8 cellular contexts compared by ENCODE assay signal in genomic region chr19:42606660-42607351, GRCh38. TPM values are rescaled to one million over a fixed set of nuclear protein-coding genes. Genes with fewer than 3 reads are reported as not detected.
DNase-seq lines count a peak whose midpoint lies in the region; ATAC-seq and TF ChIP-seq lines count a peak whose summit lies in the region.

No MANE protein-coding gene starts in this region.

- H3K36me3 ChIP-seq in DOHH2 (ENCODE audit: control insufficient read depth, low read length) = no peaks in the 10 kb centered on the region
- H3K36me3 ChIP-seq in SK-N-SH (replicated peaks in 1 of 2; ENCODE audit: control insufficient read depth in 1 of 2, insufficient read depth in 2 of 2, low read length in 1 of 2) = no peaks in the 10 kb centered on the region

- H3K4me3 ChIP-seq in DOHH2 (ENCODE audit: low read length) = no peak overlapping the region
- H3K4me3 ChIP-seq in SK-N-SH (ENCODE audit: low read depth in 2 of 2, low read length in 1 of 2) = peak overlapping the region in 1 of 2 experiments; percentile 46; a peak in 1 of 4 replicates

- in situ Hi-C loops in KBM-7 (cut with MboI; ENCODE audit: low pct_unique_long_range_greater_than_20kb, low sequenced_read_pairs) = no loop called here

- no peak overlapping the region for H3K9ac ChIP-seq in SK-N-SH

- H3K27me3 Mint-ChIP-seq in immature natural killer cell (ENCODE audit: low read depth in 3 of 3) = peaks cover under 1 to 15% (median 4%) of the 10 kb centered on the region in 3 donors

- no peaks in the 10 kb centered on the region for H3K9me3 Mint-ChIP-seq in immature natural killer cell

- H3K27me3 ChIP-seq in DOHH2 (ENCODE audit: control insufficient read depth, low read length) = 0 out of 2 replicates have a peak, but pooled peaks cover 3% of the 10 kb centered on the region
- H3K27me3 ChIP-seq in SK-N-SH (ENCODE audit: insufficient read depth) = no peaks in the 10 kb centered on the region

- DNase-seq in KBM-7 = peak; percentile 61
- DNase-seq in SK-N-SH = peak; percentile 76
- DNase-seq in anterior cingulate cortex (lab: John Stamatoyannopoulos, UW) = peak in 44 of 58 donors; percentile 3 to 73 (median 30)
- DNase-seq in immature natural killer cell = peak in 2 of 3 donors; percentile 11 to 15
- DNase-seq in stimulated activated CD4-positive, alpha-beta T cell treated with anti-CD3 and anti-CD28 coated beads, Interleukin-4, amount 100 ng/mL, for 48 hours (ENCODE audit: low read depth in 2 of 2) = peak; percentile 56 to 78

- CTCF ChIA-PET in SK-N-SH (lab: Yijun Ruan, JAX) = interaction anchor here (0.6 to 3.2 kb wide), 8 partner anchors 9 to 1171 kb away, joined by 3 to 23 read pairs (median 4); no protein-coding TSS in a partner anchor

- H3K4me1 Mint-ChIP-seq in immature natural killer cell = no peaks in the 10 kb centered on the region

- H3K4me1 ChIP-seq in DOHH2 (ENCODE audit: control insufficient read depth, low read length) (no peaks in the 10 kb centered on the region), SK-N-SH (ENCODE audit: control insufficient read depth in 1 of 2, insufficient read depth in 2 of 2, low read depth in 1 of 2, low read length in 1 of 2) (no peaks in the 10 kb centered on the region)

- H3K4me2 ChIP-seq in DOHH2 (ENCODE audit: low read length) (no peak overlapping the region), SK-N-SH (no peak overlapping the region)

- H3K4me3 Mint-ChIP-seq in immature natural killer cell = no peak overlapping the region

- H3K9me3 ChIP-seq in DOHH2 (ENCODE audit: control insufficient read depth, insufficient read depth, low read length) (no peaks in the 10 kb centered on the region), SK-N-SH (no peaks in the 10 kb centered on the region)

- peak; percentile 53 for TF ChIP-seq RAD21 in SK-N-SH (IDR thresholded peaks at IDR 0.05; ENCODE audit: low read length)

- H4K20me1 ChIP-seq in DOHH2 (ENCODE audit: control insufficient read depth, insufficient read depth, low read depth, low read length) (no peaks in the 10 kb centered on the region), SK-N-SH (ENCODE audit: insufficient read depth) (no peaks in the 10 kb centered on the region)

- no peaks in the 10 kb centered on the region for H3K79me2 ChIP-seq in DOHH2 (ENCODE audit: control insufficient read depth, low read length)
- no peaks in the 10 kb centered on the region for H3K79me2 ChIP-seq in SK-N-SH (ENCODE audit: insufficient read depth)

- POLR2A ChIA-PET in SK-N-SH (lab: Yijun Ruan, JAX) = no interaction called here

- H3K36me3 Mint-ChIP-seq in immature natural killer cell = no peaks in the 10 kb centered on the region

- no peak overlapping the region for H3K27ac ChIP-seq in DOHH2 (ENCODE audit: low read depth, low read length)
- no peak overlapping the region for H3K27ac ChIP-seq in SK-N-SH (ENCODE audit: low read depth in 2 of 2, low read length in 1 of 2)

- H3K9me2 ChIP-seq in DOHH2 (replicated peaks; ENCODE audit: control insufficient read depth, low read length) (no peaks in the 10 kb centered on the region), SK-N-SH (no peaks in the 10 kb centered on the region)

- TF ChIP-seq EP300 in SK-N-SH (IDR thresholded peaks at IDR 0.05; ENCODE audit: borderline replicate concordance in 1 of 2, low read depth in 1 of 2, low read length in 1 of 2) = no peak

- no peak overlapping the region for H3K27ac Mint-ChIP-seq in immature natural killer cell

- ATAC-seq in HG02571 (IDR thresholded peaks at IDR 0.05; ENCODE audit: unreplicated experiment) (no peak), HG03520 (IDR thresholded peaks at IDR 0.05; ENCODE audit: unreplicated experiment) (no peak)

- TF ChIP-seq CTCF in DOHH2 (IDR thresholded peaks at IDR 0.05; ENCODE audit: low read depth, low read length, poor library complexity, severe bottlenecking) (peak; percentile 97), SK-N-SH (IDR thresholded peaks at IDR 0.05) (peak; percentile 67)

- WGBS in SK-N-SH (ENCODE audit: low lambda C conversion rate) = 10% methylated on average over 10 of the region's 14 CpGs

- H3F3A ChIP-seq in DOHH2 (ENCODE audit: control insufficient read depth, insufficient read depth) (no peaks in the 10 kb centered on the region), SK-N-SH (replicated peaks; ENCODE audit: insufficient read depth) (no peaks in the 10 kb centered on the region)

- H2AFZ ChIP-seq in SK-N-SH (ENCODE audit: low read depth) = no peak overlapping the region

TF ChIP-seq in SK-N-SH, 30 proteins besides CTCF, POLR2A, EP300 and RAD21:
- no peak for TF ChIP-seq RXRA (IDR thresholded peaks at IDR 0.05; ENCODE audit: borderline replicate concordance, low read depth)
- no peak for TF ChIP-seq REST (IDR thresholded peaks at IDR 0.05; ENCODE audit: low read depth, low read length)
- peak; percentile 21; the same call in 1 of the 2 replicates for TF ChIP-seq SMC3 (IDR thresholded peaks at IDR 0.05; ENCODE audit: low read depth, low read length)

RNA-seq across cellular contexts. Expression of gene CEACAM8, which starts 12.1 kb away (rescaled TPM):
- not detected in 2 replicates for polyA plus RNA-seq in SK-N-SH (2012; rRNA removed)
- polyA plus RNA-seq in SK-N-SH (2012; cell fraction: cytosol; rRNA removed) = not detected in 2 replicates
- not detected in 2 replicates for polyA plus RNA-seq in SK-N-SH (2012; cell fraction: nucleus; rRNA removed)
- polyA plus RNA-seq in immature natural killer cell = not detected

Comparison
In these comparisons a context has a peak if more than half of its experiments do, and no peak if none do; other contexts are left out.
1. DNase-seq: peak in every context shown above with its lines; median percentile 76 in SK-N-SH; 67 in stimulated activated CD4-positive, alpha-beta T cell treated with anti-CD3 and anti-CD28 coated beads, Interleukin-4, amount 100 ng/mL, for 48 hours; 61 in KBM-7; 30 in anterior cingulate cortex; 13 in immature natural killer cell.